8 cellular contexts compared by ENCODE assay signal in genomic region chr3:169668957-169669681, GRCh38. TPM values are rescaled to one million over a fixed set of nuclear protein-coding genes. Genes with fewer than 3 reads are reported as not detected.
A peak's percentile ranks its signal among the peaks of the same experiment; 100 is the strongest.
DNase-seq lines count a peak whose midpoint lies in the region; ATAC-seq and TF ChIP-seq lines count a peak whose summit lies in the region.

No MANE protein-coding gene starts in this region.

- peaks cover 35% of the 10 kb centered on the region for H3F3A ChIP-seq in neural progenitor cell (ENCODE audit: low read depth)

- H4K20me1 ChIP-seq in neural progenitor cell (ENCODE audit: low read depth) = peaks cover 23% of the 10 kb centered on the region

- H3K9ac ChIP-seq in neural progenitor cell = no peak overlapping the region

- peaks cover 23% of the 10 kb centered on the region for H3K4me1 Mint-ChIP-seq in activated T-cell treated with anti-CD3 and anti-CD28 coated beads, Interleukin-2, amount 50 U/mL, for 24 hours (ENCODE audit: low read depth)
- peaks cover 40% of the 10 kb centered on the region for H3K4me1 Mint-ChIP-seq in neural progenitor cell

- H3K36me3 Mint-ChIP-seq in activated T-cell treated with anti-CD3 and anti-CD28 coated beads, Interleukin-2, amount 50 U/mL, for 24 hours (ENCODE audit: low read depth) = no peaks in the 10 kb centered on the region
- no peaks in the 10 kb centered on the region for H3K36me3 Mint-ChIP-seq in neural progenitor cell

- no peaks in the 10 kb centered on the region for H3K79me2 ChIP-seq in neural progenitor cell (ENCODE audit: low read depth)

- WGBS in gastroesophageal sphincter (ENCODE audit: low coverage in 1 of 2), 2 donors = 3 to 17% methylated on average over 6 to 10 of the region's 45 CpGs

- H3K27ac Mint-ChIP-seq in activated T-cell treated with anti-CD3 and anti-CD28 coated beads, Interleukin-2, amount 50 U/mL, for 24 hours = no peak overlapping the region
- H3K27ac Mint-ChIP-seq in neural progenitor cell = no peak overlapping the region

- peak overlapping the region; percentile 83 for H2AFZ ChIP-seq in neural progenitor cell (replicated peaks)

- H3K4me1 ChIP-seq in gastroesophageal sphincter (peaks cover 0 to 33% (median 6%) of the 10 kb centered on the region in 3 donors), neural progenitor cell (peaks cover 46% of the 10 kb centered on the region)

- H3K27ac ChIP-seq in gastroesophageal sphincter = peak overlapping the region; percentile 5 to 83 (median 50)
- H3K27ac ChIP-seq in neural progenitor cell = no peak overlapping the region

- H3K4me2 ChIP-seq in neural progenitor cell = peak overlapping the region; percentile 95

- H3K27me3 ChIP-seq in gastroesophageal sphincter (peaks cover 65% of the 10 kb centered on the region), neural progenitor cell (peaks cover 64% of the 10 kb centered on the region)

- TF ChIP-seq EP300 in gastroesophageal sphincter (IDR thresholded peaks at IDR 0.05) = no peak

- ATAC-seq in GM19395 (IDR thresholded peaks at IDR 0.05; ENCODE audit: unreplicated experiment) = peak; percentile 79
- ATAC-seq in HG03280 (IDR thresholded peaks at IDR 0.05; ENCODE audit: unreplicated experiment) = peak; percentile 93
- peak; percentile 92 for ATAC-seq in gastroesophageal sphincter

- TF ChIP-seq CTCF in gastroesophageal sphincter (IDR thresholded peaks at IDR 0.05) = peak; percentile 53 to 91 (median 78)
- peak; percentile 91 for TF ChIP-seq CTCF in neural progenitor cell (IDR thresholded peaks at IDR 0.05)

- H3K36me3 ChIP-seq in gastroesophageal sphincter (no peaks in the 10 kb centered on the region), neural progenitor cell (no peaks in the 10 kb centered on the region)

- H3K9me3 ChIP-seq in gastroesophageal sphincter (peaks cover 0 to 13% (median 0%) of the 10 kb centered on the region in 3 donors), neural progenitor cell (ENCODE audit: low read depth) (no peaks in the 10 kb centered on the region)

- H3K4me3 ChIP-seq in gastroesophageal sphincter (peak overlapping the region; percentile 43 to 59), neural progenitor cell (peak overlapping the region; percentile 61)

- peak overlapping the region; percentile 51 for H3K4me3 Mint-ChIP-seq in activated T-cell treated with anti-CD3 and anti-CD28 coated beads, Interleukin-2, amount 50 U/mL, for 24 hours
- peak overlapping the region; percentile 84 for H3K4me3 Mint-ChIP-seq in neural progenitor cell

- peak; percentile 90 for DNase-seq in COR-L47 (lab: John Stamatoyannopoulos, UW)
- DNase-seq in NCI-H345 (lab: John Stamatoyannopoulos, UW) = peak; percentile 71
- DNase-seq in activated T-cell treated with anti-CD3 and anti-CD28 coated beads, Interleukin-2, amount 50 U/mL, for 24 hours = peak; percentile 67
- DNase-seq in neural progenitor cell (ENCODE audit: low spot score) = peak; percentile 92
- DNase-seq in GM19240 (ENCODE audit: insufficient read length, low spot score) = no peak

- H3K9me3 Mint-ChIP-seq in activated T-cell treated with anti-CD3 and anti-CD28 coated beads, Interleukin-2, amount 50 U/mL, for 24 hours = peaks cover 12% of the 10 kb centered on the region
- H3K9me3 Mint-ChIP-seq in neural progenitor cell = peaks cover 11% of the 10 kb centered on the region

- peaks cover 96% of the 10 kb centered on the region for H3K27me3 Mint-ChIP-seq in activated T-cell treated with anti-CD3 and anti-CD28 coated beads, Interleukin-2, amount 50 U/mL, for 24 hours
- H3K27me3 Mint-ChIP-seq in neural progenitor cell (ENCODE audit: insufficient read depth, low read depth) = peaks cover 50% of the 10 kb centered on the region

- TF ChIP-seq POLR2A in gastroesophageal sphincter (IDR thresholded peaks at IDR 0.05) = no peak

RNA-seq across cellular contexts. Expression of gene MECOM, which starts 5.6 kb away (rescaled TPM):
- 10 to 100 TPM; 13.7 to 92.6 (median 55.6) TPM for total RNA-seq in gastroesophageal sphincter
- 5.2 and 7.8 TPM in 2 replicates for total RNA-seq in neural progenitor cell (ENCODE audit: low replicate concordance)
